Comparison of ENCODE assay signal across 11 cellular contexts in genomic region chr2:23425338-23425871, GRCh38. TPM values are rescaled to one million over a fixed set of nuclear protein-coding genes. Genes with fewer than 3 reads are reported as not detected.
DNase-seq lines count a peak whose midpoint lies in the region; ATAC-seq, FAIRE-seq and TF ChIP-seq lines count a peak whose summit lies in the region.
"Had no signal": no experiment of that assay in that cellular context is flagged by ENCODE, and none has a peak within 500 bp of the region (broad histone marks: within the 10 kb centered on the region; RNA-seq: fewer than 3 reads in every experiment).

No MANE protein-coding gene starts in this region.

- TF ChIP-seq CTCF in right lobe of liver (IDR thresholded peaks at IDR 0.05): no peak
- TF ChIP-seq CTCF in HepG2 (CRISPR knock-in tag; IDR thresholded peaks at IDR 0.05): no peak
- TF ChIP-seq CTCF in pancreas (IDR thresholded peaks at IDR 0.05): no peak

- CTCF ChIA-PET in HepG2 (lab: Yijun Ruan, JAX; ENCODE audit: low intra/inter-chr PET ratio, low total read pairs): no interaction called here

- TF ChIP-seq POLR2A in right lobe of liver (IDR thresholded peaks at IDR 0.05) (no peak), HepG2 (IDR thresholded peaks at IDR 0.05; ENCODE audit: insufficient read depth in 1 of 2, low read depth in 2 of 2, low read length in 2 of 2) (no peak)

- no peak overlapping the region for H3K4me2 ChIP-seq in HepG2 (ENCODE audit: low read depth, low read length)

- no peak for DNase-seq in right lobe of liver
- no peak for DNase-seq in HepG2 (ENCODE audit: low spot score)
- no peak for DNase-seq in pancreas
- no peak for DNase-seq in kidney glomerular epithelial cell (lab: John Stamatoyannopoulos, UW)
- no peak for DNase-seq in NCI-H226
- no peak for DNase-seq in activated CD4-positive, alpha-beta T cell treated with anti-CD3 and anti-CD28 coated beads for 48 hours
- DNase-seq: activated T-cell treated with anti-CD3 and anti-CD28 coated beads for 4 hours, NCI-H1092 treated with DMSO at 0.1 percent for 48 hours, NCI-H748 treated with DMSO at 0.1 percent for 48 hours had no signal

- no peaks in the 10 kb centered on the region for H3K36me3 ChIP-seq in right lobe of liver
- H3K36me3 ChIP-seq in HepG2 (replicated peaks in 1 of 2; ENCODE audit: control insufficient read depth in 1 of 2, insufficient read depth in 2 of 2, low read length in 2 of 2): no peaks in the 10 kb centered on the region
- H3K36me3 ChIP-seq in pancreas: no peaks in the 10 kb centered on the region

- H3K79me2 ChIP-seq in HepG2 (ENCODE audit: insufficient read depth, low read length): no peaks in the 10 kb centered on the region

- no peak overlapping the region for H3K27ac ChIP-seq in right lobe of liver
- H3K27ac ChIP-seq in HepG2 (ENCODE audit: extremely low read length, insufficient read depth, low read length): no peak overlapping the region
- H3K27ac ChIP-seq in pancreas: no peak overlapping the region

- POLR2A ChIA-PET in HepG2 (lab: Yijun Ruan, JAX): no interaction called here

- H3K4me1 ChIP-seq in right lobe of liver (peaks cover 0 to 5% (median 0%) of the 10 kb centered on the region in 4 donors), HepG2 (ENCODE audit: insufficient read depth, low read length) (no peaks in the 10 kb centered on the region), pancreas (peaks cover 0 to 5% (median 0%) of the 10 kb centered on the region in 3 donors)

- H3K9me3 ChIP-seq in right lobe of liver (no peaks in the 10 kb centered on the region), HepG2 (ENCODE audit: low read length) (no peaks in the 10 kb centered on the region), pancreas (no peaks in the 10 kb centered on the region)

- H3K27me3 ChIP-seq in right lobe of liver (no peaks in the 10 kb centered on the region), HepG2 (ENCODE audit: control insufficient read depth in 1 of 2, insufficient read depth in 2 of 2, low read length in 2 of 2) (peaks cover 0 to 6% of the 10 kb centered on the region in 2 experiments; a peak in 2 of 5 replicates), pancreas (no peaks in the 10 kb centered on the region)

- no peak overlapping the region for H2AFZ ChIP-seq in HepG2 (ENCODE audit: low read length)

- BruUV-seq in HepG2 (replicated peaks; lab: Mats Ljungman, UMichigan): no TSS peak

- ATAC-seq in right lobe of liver (peak; percentile 13 to 40 (median 24)), HepG2 (no peak), esophagus mucosa (peak; percentile 46), pancreas (peak in 3 of 4 donors; percentile 31 to 85 (median 51)), HG02588 (IDR thresholded peaks at IDR 0.05; ENCODE audit: unreplicated experiment) (no peak)

- intact Hi-C loops in right lobe of liver (cut with DNase I) (no loop called here), HepG2 (cut with micrococcal nuclease; ENCODE audit: unreplicated experiment) (no loop called here), pancreas (cut with DNase I) (no loop called here)

- no peaks in the 10 kb centered on the region for H4K20me1 ChIP-seq in HepG2 (ENCODE audit: insufficient read depth, low read length)

- TF ChIP-seq EP300 in HepG2 (IDR thresholded peaks at IDR 0.05; ENCODE audit: low read depth in 2 of 2, low read length in 2 of 2) (no peak), HepG2 (CRISPR knock-in tag; IDR thresholded peaks at IDR 0.05; ENCODE audit: borderline replicate concordance) (no peak)

- whole genome bisulfite sequencing in right lobe of liver (ENCODE audit: insufficient coverage, low coverage, low lambda C conversion rate, missing lambda C conversion rate): 42% methylated on average over 2 of the region's 9 CpGs
- 63% methylated on average over 8 of the region's 9 CpGs for WGBS in HepG2 (ENCODE audit: low lambda C conversion rate)
- WGBS in pancreas, 2 donors: 55 to 61% methylated on average over 9 of the region's 9 CpGs

- no peak for TF ChIP-seq RAD21 in HepG2 (CRISPR knock-in tag; IDR thresholded peaks at IDR 0.05)

- no peak for FAIRE-seq in HepG2 (lab: Jason Lieb, UNC)
- FAIRE-seq in pancreas (lab: Jason Lieb, UNC): no peak

- H3K4me3 ChIP-seq in right lobe of liver (no peak overlapping the region), HepG2 (replicated peaks in 1 of 3; ENCODE audit: insufficient read depth in 1 of 3, low read depth in 2 of 3, low read length in 3 of 3) (no peak overlapping the region), pancreas (no peak overlapping the region)

- in situ Hi-C loops in HepG2 (cut with HindIII; ENCODE audit: extremely low pct_ligation_motif_present, low pct_unique_long_range_greater_than_20kb): no loop called here

- H3K9ac ChIP-seq in HepG2 (ENCODE audit: insufficient read depth, low read depth, low read length): no peak overlapping the region

TF ChIP-seq in HepG2, 621 proteins besides CTCF, POLR2A, EP300 and RAD21 (continues in another document):
- TF ChIP-seq KDM2A (CRISPR knock-in tag; IDR thresholded peaks at IDR 0.05; ENCODE audit: borderline replicate concordance, low read depth) (no peak), ZNF574 (CRISPR knock-in tag; IDR thresholded peaks at IDR 0.05) (no peak)

RNA-seq across cellular contexts. Expression of gene KLHL29, which starts 40.4 kb away (rescaled TPM):
- 10 to 100 TPM in 2 of 6 experiments, 1 to 10 TPM in 4; 1.2 to 10.2 (median 6.4) TPM for total RNA-seq in right lobe of liver
- total RNA-seq in HepG2 (2016; rRNA removed; fragmentation: Illumina TruSeq; extraction: Trizol): not detected in 2 replicates
- total RNA-seq in HepG2 (2016; cell fraction: cytosol; rRNA removed; fragmentation: Illumina TruSeq; extraction: Trizol; ENCODE audit: low read depth): not detected in 2 replicates
- not detected in 2 replicates for total RNA-seq in HepG2 (2016; cell fraction: insoluble cytoplasmic fraction; rRNA removed; fragmentation: Illumina TruSeq; extraction: Trizol)
- not detected in 2 replicates for total RNA-seq in HepG2 (2016; cell fraction: membrane; rRNA removed; fragmentation: Illumina TruSeq; extraction: Trizol)
- 0.12 TPM in 1 of 2 replicates, not detected in the other for total RNA-seq in HepG2 (2016; cell fraction: nucleus; rRNA removed; fragmentation: Illumina TruSeq; extraction: Trizol)
- 0.01 and 0.03 TPM in 2 replicates for polyA plus RNA-seq in HepG2 (2011; rRNA removed)
- 0.01 TPM in 2 replicates for polyA plus RNA-seq in HepG2 (2011; cell fraction: cytosol; rRNA removed)
- polyA plus RNA-seq in HepG2 (2011; cell fraction: nucleus; rRNA removed): 0.03 and 0.11 TPM in 2 replicates
- 0.05 and 0.09 TPM in 2 replicates for polyA plus RNA-seq in HepG2 (2012)
- not detected in 2 replicates for polyA plus RNA-seq in HepG2 (2016; cell fraction: cytosol; fragmentation: Illumina TruSeq; extraction: Trizol; ENCODE audit: low read depth)
- polyA plus RNA-seq in HepG2 (2016; cell fraction: insoluble cytoplasmic fraction; fragmentation: Illumina TruSeq; extraction: Trizol; ENCODE audit: low read depth): not detected in 2 replicates
- not detected in 2 replicates for polyA plus RNA-seq in HepG2 (2016; cell fraction: membrane; fragmentation: Illumina TruSeq; extraction: Trizol; ENCODE audit: low read depth)
- not detected in 2 replicates for polyA plus RNA-seq in HepG2 (2016; cell fraction: nucleus; fragmentation: Illumina TruSeq; extraction: Trizol; ENCODE audit: insufficient read depth, low read depth)
- 3.2 TPM in 1 of 2 replicates, not detected in the other for polyA minus RNA-seq in HepG2 (2011; rRNA and poly(A)+ RNA removed; ENCODE audit: low replicate concordance)
- 0.09 TPM in 1 of 2 replicates, not detected in the other for polyA minus RNA-seq in HepG2 (2011; cell fraction: cytosol; rRNA and poly(A)+ RNA removed)
- not detected in 2 replicates for polyA minus RNA-seq in HepG2 (2011; cell fraction: nucleus; rRNA and poly(A)+ RNA removed)
- 3.6 TPM for total RNA-seq in esophagus mucosa
- total RNA-seq in pancreas: 1 to 10 TPM in 4 of 6 donors, under 1 TPM in 2; 0.91 to 3.7 (median 1.7) TPM
- 1 to 10 TPM; 4.1 to 6.6 TPM for polyA plus RNA-seq in pancreas

Comparison
In these comparisons a context has a peak if more than half of its experiments do, and no peak if none do; other contexts are left out.
1. ATAC-seq: peak in right lobe of liver (4 of 4), esophagus mucosa (single experiment) and pancreas (3 of 4); none in HepG2 (single experiment) and HG02588 (single experiment).